In the genomic region with DNA sequence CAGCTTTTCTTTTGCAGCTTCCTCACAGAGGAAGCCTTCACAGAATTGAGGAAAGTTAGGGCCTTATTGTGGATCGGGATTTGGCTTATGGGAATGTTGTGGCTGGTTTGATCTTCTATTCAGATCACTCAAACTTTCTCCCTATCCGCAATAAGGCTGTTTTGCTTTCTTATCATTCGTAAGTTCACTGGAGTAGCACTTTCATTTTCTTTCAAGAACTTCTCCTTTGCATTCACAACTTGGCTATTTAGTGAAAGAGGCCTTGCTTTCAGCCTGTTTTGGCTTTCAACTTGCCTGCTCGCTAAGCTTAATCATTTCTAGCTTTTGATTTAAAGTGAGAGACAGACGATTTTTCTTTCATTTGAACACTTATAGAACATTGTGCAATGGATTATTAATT, we compare ENCODE assay signal across 1 cellular context.
TF ChIP-seq lines count a peak whose summit lies in the region.

No MANE protein-coding gene starts in this region.

TF ChIP-seq in GM12878, 131 proteins besides CTCF, POLR2A, EP300 and RAD21 (continued from another document):
- TF ChIP-seq, protein P1, sequence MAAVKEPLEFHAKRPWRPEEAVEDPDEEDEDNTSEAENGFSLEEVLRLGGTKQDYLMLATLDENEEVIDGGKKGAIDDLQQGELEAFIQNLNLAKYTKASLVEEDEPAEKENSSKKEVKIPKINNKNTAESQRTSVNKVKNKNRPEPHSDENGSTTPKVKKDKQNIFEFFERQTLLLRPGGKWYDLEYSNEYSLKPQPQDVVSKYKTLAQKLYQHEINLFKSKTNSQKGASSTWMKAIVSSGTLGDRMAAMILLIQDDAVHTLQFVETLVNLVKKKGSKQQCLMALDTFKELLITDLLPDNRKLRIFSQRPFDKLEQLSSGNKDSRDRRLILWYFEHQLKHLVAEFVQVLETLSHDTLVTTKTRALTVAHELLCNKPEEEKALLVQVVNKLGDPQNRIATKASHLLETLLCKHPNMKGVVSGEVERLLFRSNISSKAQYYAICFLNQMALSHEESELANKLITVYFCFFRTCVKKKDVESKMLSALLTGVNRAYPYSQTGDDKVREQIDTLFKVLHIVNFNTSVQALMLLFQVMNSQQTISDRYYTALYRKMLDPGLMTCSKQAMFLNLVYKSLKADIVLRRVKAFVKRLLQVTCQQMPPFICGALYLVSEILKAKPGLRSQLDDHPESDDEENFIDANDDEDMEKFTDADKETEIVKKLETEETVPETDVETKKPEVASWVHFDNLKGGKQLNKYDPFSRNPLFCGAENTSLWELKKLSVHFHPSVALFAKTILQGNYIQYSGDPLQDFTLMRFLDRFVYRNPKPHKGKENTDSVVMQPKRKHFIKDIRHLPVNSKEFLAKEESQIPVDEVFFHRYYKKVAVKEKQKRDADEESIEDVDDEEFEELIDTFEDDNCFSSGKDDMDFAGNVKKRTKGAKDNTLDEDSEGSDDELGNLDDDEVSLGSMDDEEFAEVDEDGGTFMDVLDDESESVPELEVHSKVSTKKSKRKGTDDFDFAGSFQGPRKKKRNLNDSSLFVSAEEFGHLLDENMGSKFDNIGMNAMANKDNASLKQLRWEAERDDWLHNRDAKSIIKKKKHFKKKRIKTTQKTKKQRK (IDR thresholded peaks at IDR 0.05; ENCODE audit: low read depth, low read length): no peak
- TF ChIP-seq HDGF (IDR thresholded peaks at IDR 0.05): no peak
- TF ChIP-seq CBX5 (IDR thresholded peaks at IDR 0.05; ENCODE audit: low read depth): no peak
- TF ChIP-seq, protein P2, sequence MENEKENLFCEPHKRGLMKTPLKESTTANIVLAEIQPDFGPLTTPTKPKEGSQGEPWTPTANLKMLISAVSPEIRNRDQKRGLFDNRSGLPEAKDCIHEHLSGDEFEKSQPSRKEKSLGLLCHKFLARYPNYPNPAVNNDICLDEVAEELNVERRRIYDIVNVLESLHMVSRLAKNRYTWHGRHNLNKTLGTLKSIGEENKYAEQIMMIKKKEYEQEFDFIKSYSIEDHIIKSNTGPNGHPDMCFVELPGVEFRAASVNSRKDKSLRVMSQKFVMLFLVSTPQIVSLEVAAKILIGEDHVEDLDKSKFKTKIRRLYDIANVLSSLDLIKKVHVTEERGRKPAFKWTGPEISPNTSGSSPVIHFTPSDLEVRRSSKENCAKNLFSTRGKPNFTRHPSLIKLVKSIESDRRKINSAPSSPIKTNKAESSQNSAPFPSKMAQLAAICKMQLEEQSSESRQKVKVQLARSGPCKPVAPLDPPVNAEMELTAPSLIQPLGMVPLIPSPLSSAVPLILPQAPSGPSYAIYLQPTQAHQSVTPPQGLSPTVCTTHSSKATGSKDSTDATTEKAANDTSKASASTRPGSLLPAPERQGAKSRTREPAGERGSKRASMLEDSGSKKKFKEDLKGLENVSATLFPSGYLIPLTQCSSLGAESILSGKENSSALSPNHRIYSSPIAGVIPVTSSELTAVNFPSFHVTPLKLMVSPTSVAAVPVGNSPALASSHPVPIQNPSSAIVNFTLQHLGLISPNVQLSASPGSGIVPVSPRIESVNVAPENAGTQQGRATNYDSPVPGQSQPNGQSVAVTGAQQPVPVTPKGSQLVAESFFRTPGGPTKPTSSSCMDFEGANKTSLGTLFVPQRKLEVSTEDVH (IDR thresholded peaks at IDR 0.05; ENCODE audit: low read depth, partially characterized antibody): no peak
- TF ChIP-seq MTA2 (IDR thresholded peaks at IDR 0.05; ENCODE audit: low read depth): no peak
- no peak for TF ChIP-seq DPF2 (IDR thresholded peaks at IDR 0.05)
TF ChIP-seq in GM12878: peak in this region for 0.
